ENCODE assay signal across 8 cellular contexts in the genomic region with DNA sequence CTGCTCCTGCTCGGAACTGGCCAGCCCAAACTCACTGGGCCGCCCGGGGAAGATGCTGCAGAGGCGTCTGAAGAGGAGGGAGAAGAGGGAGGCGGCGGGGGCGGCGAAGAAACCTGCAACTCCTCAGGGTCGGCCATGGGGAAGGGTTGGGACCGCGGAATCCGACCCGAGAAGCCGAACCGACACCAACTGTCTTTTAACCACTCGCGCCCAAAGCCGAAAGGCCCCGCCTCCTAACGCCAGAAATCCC. TPM values are rescaled to one million over a fixed set of nuclear protein-coding genes. Genes with fewer than 3 reads are reported as not detected.
A peak's percentile ranks its signal among the peaks of the same experiment; 100 is the strongest.
DNase-seq lines count a peak whose midpoint lies in the region; ATAC-seq and TF ChIP-seq lines count a peak whose summit lies in the region.

A gene (minus strand): TSS at position 223 of the 250 bp plus-strand sequence. CDS start 86 bp downstream, at position 137.

- no peaks in the 10 kb centered on the region for H3K9me3 ChIP-seq in SJSA1 (replicated peaks)

- H3K27ac ChIP-seq in SJSA1, result peak within 1 kb of the TSS; percentile 86
- H3K27ac ChIP-seq in rectal smooth muscle tissue (ENCODE audit: low read depth, low read length), result peak within 1 kb of the TSS; percentile 95

- H3K4me1 ChIP-seq in SJSA1 (replicated peaks), result peaks cover 11% of the 10 kb centered on the region; the same call in 1 of the 2 replicates
- H3K4me1 ChIP-seq in rectal smooth muscle tissue (ENCODE audit: control insufficient read depth, insufficient read depth, low read length), result peaks cover 7% of the 10 kb centered on the region

- H3K27me3 ChIP-seq in SJSA1 (replicated peaks) (no peaks in the 10 kb centered on the region), rectal smooth muscle tissue (ENCODE audit: control insufficient read depth, insufficient read depth, low read length) (no peaks in the 10 kb centered on the region)

- DNase-seq in SJSA1 (ENCODE audit: low read depth in 1 of 2, low spot score in 2 of 2) (no peak), fibroblast of the aortic adventitia (ENCODE audit: low read depth) (no peak), SW 1271 (lab: John Stamatoyannopoulos, UW) (no peak), DMS79 (lab: John Stamatoyannopoulos, UW) (no peak)
- DNase-seq in activated CD4-positive, CD25-positive, alpha-beta regulatory T cell (lab: John Stamatoyannopoulos, UW), result no peak

- peaks cover 12% of the 10 kb centered on the region for H3K36me3 ChIP-seq in SJSA1
- H3K36me3 ChIP-seq in rectal smooth muscle tissue (ENCODE audit: control insufficient read depth, insufficient read depth, low read length), result no peaks in the 10 kb centered on the region

- H3K4me3 ChIP-seq in SJSA1 (peak within 1 kb of the TSS; percentile 75), fibroblast of the aortic adventitia (ENCODE audit: low read depth, low read length) (peak within 1 kb of the TSS; percentile 94), rectal smooth muscle tissue (ENCODE audit: low read length) (peak within 1 kb of the TSS; percentile 96)

- peak within 1 kb of the TSS; percentile 85 for H3K9ac ChIP-seq in rectal smooth muscle tissue (ENCODE audit: low read length)

- TF ChIP-seq CTCF in fibroblast of the aortic adventitia (IDR thresholded peaks at IDR 0.05; ENCODE audit: insufficient read depth, low read length), result no peak

- ATAC-seq in HG03378 (IDR thresholded peaks at IDR 0.05; ENCODE audit: unreplicated experiment), result no peak

- TF ChIP-seq POLR2A in GM15510 (IDR thresholded peaks at IDR 0.05; ENCODE audit: borderline replicate concordance, extremely low read depth, insufficient read length), result peak; percentile 45

RNA-seq across cellular contexts. Expression of the gene that starts here (rescaled TPM):
- total RNA-seq in SJSA1 (2014; rRNA removed; shearing (Covaris generic)), result 22.7 and 32.6 TPM in 2 replicates
- 4.3 and 63.4 TPM in 2 replicates for total RNA-seq in fibroblast of the aortic adventitia (ENCODE audit: low replicate concordance)
